8 cellular contexts compared by ENCODE assay signal in the genomic region with DNA sequence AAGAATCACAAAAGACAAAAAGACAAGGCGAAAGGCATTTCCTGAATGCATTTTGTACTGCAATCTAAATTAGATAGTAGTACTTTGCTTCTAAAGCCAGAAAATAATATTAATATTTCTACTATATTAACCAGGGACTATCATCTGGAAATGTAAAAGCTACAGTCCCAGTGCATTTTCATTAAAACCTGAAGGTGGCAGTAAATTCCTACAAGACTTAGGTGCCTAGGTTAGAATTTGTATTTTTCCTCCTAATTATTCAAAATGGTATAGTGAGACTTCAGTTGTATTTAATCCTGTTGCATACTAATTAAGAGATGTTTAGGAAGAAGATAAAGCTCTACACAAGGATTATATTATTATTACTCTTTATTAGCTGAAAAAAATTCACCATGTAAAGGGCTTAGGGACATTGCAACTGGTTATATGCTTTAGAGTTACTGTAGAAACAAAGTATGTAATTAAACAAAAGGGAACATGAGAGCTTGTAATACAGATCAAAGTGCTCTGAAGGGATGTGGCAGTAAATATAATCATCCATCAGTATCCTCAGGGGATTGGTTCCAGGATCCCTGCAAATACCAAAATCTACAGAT. TPM values are rescaled to one million over a fixed set of nuclear protein-coding genes. Genes with fewer than 3 reads are reported as not detected.
DNase-seq lines count a peak whose midpoint lies in the region; ATAC-seq and TF ChIP-seq lines count a peak whose summit lies in the region.

No MANE protein-coding gene starts in this region.

- no peak overlapping the region for H3K27ac Mint-ChIP-seq in immature natural killer cell

- no peak overlapping the region for H3K4me3 Mint-ChIP-seq in immature natural killer cell

- H3K36me3 Mint-ChIP-seq in immature natural killer cell = no peaks in the 10 kb centered on the region

- no peaks in the 10 kb centered on the region for H3K9me3 ChIP-seq in thoracic aorta

- no peak overlapping the region for H3K27ac ChIP-seq in 22Rv1
- peak overlapping the region in 1 of 2 donors; percentile 24 for H3K27ac ChIP-seq in coronary artery
- no peak overlapping the region for H3K27ac ChIP-seq in thoracic aorta

- H3K9me3 Mint-ChIP-seq in immature natural killer cell = no peaks in the 10 kb centered on the region

- no peak for ATAC-seq in thoracic aorta (ENCODE audit: insufficient number of reproducible peaks, low FRiP score, low read depth)
- no peak for ATAC-seq in activated CD4-positive, CD25-positive, alpha-beta regulatory T cell treated with anti-CD3 and anti-CD28 coated beads, Interleukin-2, amount 50 U/mL, for 24 hours

- H3K4me1 Mint-ChIP-seq in immature natural killer cell = peaks cover 6 to 12% of the 10 kb centered on the region in 2 donors

- no peaks in the 10 kb centered on the region for H3K27me3 ChIP-seq in thoracic aorta (replicated peaks; ENCODE audit: insufficient read depth)

- H3K4me1 ChIP-seq in thoracic aorta (ENCODE audit: control insufficient read depth in 1 of 2, low read depth in 2 of 2) = peaks cover 14 to 18% of the 10 kb centered on the region in 2 donors

- H3K4me3 ChIP-seq in GM12864 (ENCODE audit: low read depth, low read length) (no peak overlapping the region), coronary artery (no peak overlapping the region), thoracic aorta (no peak overlapping the region)

- H3K36me3 ChIP-seq in thoracic aorta = no peaks in the 10 kb centered on the region

- DNase-seq in GM12864 (ENCODE audit: low read depth) = no peak
- DNase-seq in NCI-H2029 treated with DMSO at 0.1 percent for 48 hours (lab: John Stamatoyannopoulos, UW) = peak; percentile 88
- DNase-seq in coronary artery (ENCODE audit: low spot score) = no peak
- no peak for DNase-seq in thoracic aorta (ENCODE audit: low spot score)
- no peak for DNase-seq in immature natural killer cell
- no peak for DNase-seq in T1000 (lab: John Stamatoyannopoulos, UW)

- TF ChIP-seq CTCF in 22Rv1 (IDR thresholded peaks at IDR 0.05) (peak; percentile 64), GM12864 (IDR thresholded peaks at IDR 0.05; ENCODE audit: low read depth, low read length, missing control alignments) (peak; percentile 31), coronary artery (IDR thresholded peaks at IDR 0.05) (peak; percentile 26), thoracic aorta (IDR thresholded peaks at IDR 0.05) (peak; percentile 37)

- H3K27me3 Mint-ChIP-seq in immature natural killer cell (ENCODE audit: low read depth in 3 of 3) = no peaks in the 10 kb centered on the region

RNA-seq across cellular contexts. Expression of gene BRMS1L, which starts 53.6 kb away (rescaled TPM):
- total RNA-seq in thoracic aorta = 10 to 100 TPM in 1 of 2 donors, 1 to 10 TPM in 1; 5.0 to 12.8 TPM
- 1 to 10 TPM; 1.4 to 2.7 (median 1.9) TPM for polyA plus RNA-seq in immature natural killer cell
